12 cellular contexts compared by ENCODE assay signal in the genomic region with DNA sequence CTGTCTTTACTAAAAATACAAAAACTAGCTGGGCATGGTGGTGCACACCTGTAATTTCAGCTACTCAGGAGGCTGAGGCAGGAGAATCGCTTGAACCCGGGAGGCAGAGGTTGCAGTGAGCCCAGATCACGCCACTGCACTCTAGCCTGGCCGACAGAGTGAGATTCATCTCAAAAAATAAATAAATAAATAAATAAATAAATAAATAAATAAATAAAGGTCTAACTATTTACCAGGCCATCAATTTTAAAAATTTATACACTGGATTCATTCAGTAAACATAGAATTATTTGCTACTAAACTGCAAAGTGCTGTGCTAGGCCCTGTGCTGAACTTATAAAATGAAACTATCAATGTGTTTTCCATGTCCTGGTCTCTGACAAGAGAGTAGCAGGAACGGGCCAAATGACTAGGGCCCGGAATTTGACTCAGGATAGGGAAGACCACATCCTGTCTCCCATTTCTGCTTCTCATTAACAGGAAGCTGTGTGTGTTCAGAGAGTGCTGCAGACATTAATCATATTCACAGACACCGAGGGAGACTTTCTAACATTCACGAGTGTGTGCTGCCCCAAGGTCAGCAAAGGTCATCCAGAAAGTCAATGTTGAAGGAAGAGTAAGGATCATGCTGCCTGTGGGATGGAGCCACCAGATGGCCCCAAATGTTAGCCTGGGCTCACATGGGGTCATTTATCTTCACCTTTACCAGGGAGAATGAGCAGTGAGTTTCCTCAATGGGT.
DNase-seq lines count a peak whose midpoint lies in the region; ATAC-seq and TF ChIP-seq lines count a peak whose summit lies in the region.
"Had no signal": no experiment of that assay in that cellular context is flagged by ENCODE, and none has a peak within 500 bp of the region (broad histone marks: within the 10 kb centered on the region; RNA-seq: fewer than 3 reads in every experiment).

No MANE protein-coding gene starts in this region.

- H3K36me3 Mint-ChIP-seq in naive thymus-derived CD8-positive, alpha-beta T cell, result no peaks in the 10 kb centered on the region

- H3K4me1 Mint-ChIP-seq in naive thymus-derived CD8-positive, alpha-beta T cell, result peaks cover 17 to 35% (median 32%) of the 10 kb centered on the region in 4 donors

- H3K27ac Mint-ChIP-seq in naive thymus-derived CD8-positive, alpha-beta T cell, result peak overlapping the region in 7 of 10 donors; percentile 39 to 82 (median 54)

- no peaks in the 10 kb centered on the region for H3K27me3 Mint-ChIP-seq in naive thymus-derived CD8-positive, alpha-beta T cell

- no peak overlapping the region for H3K4me3 ChIP-seq in DND-41 (ENCODE audit: low read depth in 1 of 2, low read length in 2 of 2)
- H3K4me3 ChIP-seq in cardiac fibroblast (replicated peaks in 1 of 2; ENCODE audit: low read depth in 2 of 2, low read length in 2 of 2), result no peak overlapping the region

- intact Hi-C loops in left ventricle myocardium superior (cut with micrococcal nuclease), result no loop called here

- no peaks in the 10 kb centered on the region for H3K27me3 ChIP-seq in DND-41 (ENCODE audit: insufficient read depth, low read length, poor library complexity)

- H3K79me2 ChIP-seq in DND-41 (ENCODE audit: insufficient read depth, low read length), result no peaks in the 10 kb centered on the region

- ATAC-seq in DND-41 (ENCODE audit: insufficient read depth, low read depth) (peak; percentile 43), GM18867 (IDR thresholded peaks at IDR 0.05; ENCODE audit: unreplicated experiment) (no peak), left ventricle myocardium superior (no peak), HG03045 (IDR thresholded peaks at IDR 0.05; ENCODE audit: unreplicated experiment) (no peak)
- ATAC-seq in naive thymus-derived CD8-positive, alpha-beta T cell, result no peak
- ATAC-seq: left cardiac atrium had no signal

- H3K4me3 Mint-ChIP-seq in naive thymus-derived CD8-positive, alpha-beta T cell, result peak overlapping the region in 8 of 10 donors; percentile 13 to 66 (median 50)

- no peaks in the 10 kb centered on the region for H3K9me3 ChIP-seq in DND-41 (ENCODE audit: insufficient read depth, low read length, severe bottlenecking)

- H4K20me1 ChIP-seq in DND-41 (ENCODE audit: insufficient read depth, low read length), result no peaks in the 10 kb centered on the region

- peak overlapping the region; percentile 86 for H3K27ac ChIP-seq in DND-41 (ENCODE audit: low read length)

- H2AFZ ChIP-seq in DND-41 (ENCODE audit: low read depth, low read length), result 0 out of 2 replicates have a peak overlapping the region, but pooled peaks have one; percentile 6

- DNase-seq in DND-41 (peak; percentile 46), NCI-H226 (peak; percentile 84), cardiac fibroblast (ENCODE audit: low read depth in 2 of 2) (peak; percentile 78 to 87), left ventricle myocardium superior (no peak), NOMO-1 (lab: John Stamatoyannopoulos, UW; ENCODE audit: unreplicated experiment in 2 of 2) (no peak)
- no peak for DNase-seq in naive thymus-derived CD8-positive, alpha-beta T cell
- DNase-seq: caudate nucleus; left cardiac atrium; NCI-H146; stimulated activated CD4-positive, alpha-beta T cell treated with anti-CD3 and anti-CD28 coated beads, Interleukin-4, amount 100 ng/mL, for 24 hours had no signal

- peak; percentile 33 for TF ChIP-seq CTCF in DND-41 (IDR thresholded peaks at IDR 0.05; ENCODE audit: borderline replicate concordance, extremely low read depth, low read length, poor library complexity, severe bottlenecking)
- no peak for TF ChIP-seq CTCF in cardiac fibroblast (IDR thresholded peaks at IDR 0.05; ENCODE audit: low read depth, low read length)

- H3K4me1 ChIP-seq in DND-41 (ENCODE audit: insufficient read depth, low read length), result peaks cover 47% of the 10 kb centered on the region

- H3K4me2 ChIP-seq in DND-41 (ENCODE audit: insufficient read depth, low read length), result peak overlapping the region; percentile 23; the same call in 1 of the 2 replicates

- H3K9me3 Mint-ChIP-seq in naive thymus-derived CD8-positive, alpha-beta T cell, result no peaks in the 10 kb centered on the region

- POLR2A ChIA-PET in naive thymus-derived CD8-positive, alpha-beta T cell (lab: Charles Lee), result interaction anchor here (0.6 to 0.7 kb wide), 3 partner anchors 24 to 142 kb away, joined by 3 to 5 read pairs (median 3); no protein-coding TSS in a partner anchor

- H3K9ac ChIP-seq in DND-41 (ENCODE audit: low read depth, low read length), result peak overlapping the region; percentile 48

- no peaks in the 10 kb centered on the region for H3K36me3 ChIP-seq in DND-41 (ENCODE audit: insufficient read depth, low read length)

Comparison
In these comparisons a context has a peak if more than half of its experiments do, and no peak if none do; other contexts are left out.
1. DNase-seq: peak in DND-41 (single experiment), NCI-H226 (single experiment) and cardiac fibroblast (2 of 2); none in naive thymus-derived CD8-positive, alpha-beta T cell (0 of 10), left ventricle myocardium superior (single experiment) and NOMO-1 (0 of 2).